7 cellular contexts compared by ENCODE assay signal in the genomic region with DNA sequence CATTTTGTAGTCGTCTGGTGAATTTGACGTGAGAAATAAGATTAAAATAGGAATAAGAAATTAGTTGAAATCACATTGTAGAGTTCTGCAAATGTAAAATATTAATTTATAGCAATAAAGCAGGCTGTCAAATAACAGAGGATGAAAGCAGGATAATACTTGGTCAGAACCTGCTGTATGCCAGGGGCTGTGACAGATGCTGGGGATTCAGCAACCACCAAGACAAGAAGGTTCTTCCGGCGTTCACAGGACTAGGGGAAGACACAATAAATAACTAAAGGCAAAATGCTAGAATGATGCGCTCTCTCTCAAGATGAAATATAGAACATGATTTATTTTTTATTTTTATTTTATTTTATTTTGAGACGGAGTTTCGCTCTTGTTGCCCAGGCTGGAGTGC. TPM values are rescaled to one million over a fixed set of nuclear protein-coding genes. Genes with fewer than 3 reads are reported as not detected.
A peak's percentile ranks its signal among the peaks of the same experiment; 100 is the strongest.
DNase-seq lines count a peak whose midpoint lies in the region; ATAC-seq and TF ChIP-seq lines count a peak whose summit lies in the region.

No MANE protein-coding gene starts in this region.

- POLR2A ChIA-PET in RWPE1 (lab: Yijun Ruan, JAX; ENCODE audit: low non-redundant PET) = no interaction called here

- peak overlapping the region; percentile 84 for H3K4me3 ChIP-seq in GM12875 (ENCODE audit: low read depth, low read length)
- H3K4me3 ChIP-seq in epithelial cell of proximal tubule (ENCODE audit: low read depth, low read length) = peak overlapping the region; percentile 74
- peak overlapping the region; percentile 38 to 63 (median 53) for H3K4me3 ChIP-seq in skin epidermis

- no peak for DNase-seq in RWPE1 (ENCODE audit: low spot score)
- DNase-seq in epithelial cell of proximal tubule (ENCODE audit: low read depth) = no peak
- DNase-seq in NCI-H2029 treated with DMSO at 0.1 percent for 48 hours (lab: John Stamatoyannopoulos, UW) = no peak

- TF ChIP-seq CTCF in GM12875 (IDR thresholded peaks at IDR 0.05; ENCODE audit: borderline replicate concordance, insufficient read depth, low read depth, low read length) (no peak), RWPE1 (conservative IDR thresholded peaks at IDR 0.05; ENCODE audit: low read depth) (no peak), epithelial cell of proximal tubule (conservative IDR thresholded peaks at IDR 0.05; ENCODE audit: low read depth, low read length) (no peak)

- no peak for ATAC-seq in GM18520 (IDR thresholded peaks at IDR 0.05; ENCODE audit: unreplicated experiment)
- no peak for ATAC-seq in GM21529 (IDR thresholded peaks at IDR 0.05; ENCODE audit: unreplicated experiment)

- CTCF ChIA-PET in RWPE1 (lab: Yijun Ruan, JAX) = no interaction called here

- H3K27ac ChIP-seq in RWPE1 = peak overlapping the region; percentile 88
- H3K27ac ChIP-seq in skin epidermis = peak overlapping the region; percentile 41 to 93 (median 90)

RNA-seq across cellular contexts. Expression of a gene that starts 6.8 kb away (rescaled TPM):
- total RNA-seq in epithelial cell of proximal tubule = 282 and 327 TPM in 2 replicates

RNA-seq across cellular contexts. Expression of a gene that starts 14.0 kb away (rescaled TPM):
- 0.69 and 1.4 TPM in 2 replicates for total RNA-seq in epithelial cell of proximal tubule
